ENCODE assay signal across 28 cellular contexts in genomic region chr2:128722469-128722868, GRCh38.
"Had no signal": no experiment of that assay in that cellular context is flagged by ENCODE, and none has a peak within 500 bp of the region (broad histone marks: within the 10 kb centered on the region; RNA-seq: fewer than 3 reads in every experiment).

No MANE protein-coding gene starts in this region.

- H3K36me3 ChIP-seq: adrenal gland, ascending aorta, brain microvascular endothelial cell, heart right ventricle, stomach, transverse colon, uterus, WERI-Rb-1 had no signal

- H3K9me3 ChIP-seq: adrenal gland, ascending aorta, transverse colon, uterus had no signal

- H3K9ac ChIP-seq: parathyroid adenoma had no signal

- H3K36me3 Mint-ChIP-seq: activated naive CD8-positive, alpha-beta T cell; stimulated activated memory B cell treated with anti-CD40 and anti-IgM and Interleukin-4, amounts not matched to agents 10 μg/mL and 1 μg/mL and 100 μg/mL, for 72 hours had no signal

- DNase-seq: activated CD4-positive, alpha-beta T cell treated with anti-CD3 and anti-CD28 coated beads for 1 hour; activated CD8-positive, alpha-beta memory T cell treated with anti-CD3 and anti-CD28 coated beads for 24 hours; activated CD8-positive, alpha-beta memory T cell treated with anti-CD3 and anti-CD28 coated beads, Interleukin-2, amount 50 U/mL, for 4 hours; activated naive CD4-positive, alpha-beta T cell; activated T-cell treated with anti-CD3 and anti-CD28 coated beads, Interleukin-2, amount 50 U/mL, for 24 hours; adrenal gland; brain microvascular endothelial cell; caudate nucleus; effector CD4-positive, alpha-beta T cell; heart right ventricle; islet precursor cell; left colon; mesenchymal stem cell; nucleus accumbens; stimulated activated CD4-positive, alpha-beta T cell treated with anti-CD3 and anti-CD28 coated beads, Interleukin-15, amount 100 ng/mL, for 24 hours; stomach; transverse colon; uterus; WERI-Rb-1 had no signal

- H3K4me1 ChIP-seq: ascending aorta, parathyroid adenoma, stomach, transverse colon, uterus had no signal

- H3K27ac Mint-ChIP-seq: activated naive CD8-positive, alpha-beta T cell; activated T-cell treated with anti-CD3 and anti-CD28 coated beads, Interleukin-2, amount 50 U/mL, for 24 hours; activated T-helper 17 cell treated with anti-CD3 and anti-CD28 coated beads, Interleukin-2, amount 50 U/mL, for 72 hours; dendritic cell treated with granulocyte-macrophage colony-stimulating factor and Interleukin-4, amounts not matched to agents 40 ng/mL and 50 ng/mL, for 4 days; nephron; stimulated activated memory B cell treated with anti-CD40 and anti-IgM and Interleukin-4, amounts not matched to agents 10 μg/mL and 1 μg/mL and 100 μg/mL, for 72 hours had no signal

- H3K4me3 ChIP-seq: adrenal gland, ascending aorta, heart right ventricle, smooth muscle cell, stomach, transverse colon, uterus had no signal

- H3K9me3 Mint-ChIP-seq: activated T-cell treated with anti-CD3 and anti-CD28 coated beads, Interleukin-2, amount 50 U/mL, for 24 hours; activated T-helper 17 cell treated with anti-CD3 and anti-CD28 coated beads, Interleukin-2, amount 50 U/mL, for 72 hours; dendritic cell treated with granulocyte-macrophage colony-stimulating factor and Interleukin-4, amounts not matched to agents 40 ng/mL and 50 ng/mL, for 4 days; stimulated activated memory B cell treated with anti-CD40 and anti-IgM and Interleukin-4, amounts not matched to agents 10 μg/mL and 1 μg/mL and 100 μg/mL, for 72 hours had no signal

- H3K27ac ChIP-seq: adrenal gland, ascending aorta, brain microvascular endothelial cell, heart right ventricle, parathyroid adenoma, stomach, transverse colon, uterus, WERI-Rb-1 had no signal

- H3K27me3 ChIP-seq: ascending aorta, brain microvascular endothelial cell, stomach, transverse colon, uterus had no signal

- H3K27me3 Mint-ChIP-seq: activated naive CD8-positive, alpha-beta T cell; dendritic cell treated with granulocyte-macrophage colony-stimulating factor and Interleukin-4, amounts not matched to agents 40 ng/mL and 50 ng/mL, for 4 days had no signal

- H3K4me3 Mint-ChIP-seq: activated naive CD8-positive, alpha-beta T cell; activated T-cell treated with anti-CD3 and anti-CD28 coated beads, Interleukin-2, amount 50 U/mL, for 24 hours; activated T-helper 17 cell treated with anti-CD3 and anti-CD28 coated beads, Interleukin-2, amount 50 U/mL, for 72 hours; dendritic cell treated with granulocyte-macrophage colony-stimulating factor and Interleukin-4, amounts not matched to agents 40 ng/mL and 50 ng/mL, for 4 days; nephron; stimulated activated memory B cell treated with anti-CD40 and anti-IgM and Interleukin-4, amounts not matched to agents 10 μg/mL and 1 μg/mL and 100 μg/mL, for 72 hours had no signal

- H3K4me1 Mint-ChIP-seq: activated T-helper 17 cell treated with anti-CD3 and anti-CD28 coated beads, Interleukin-2, amount 50 U/mL, for 72 hours; nephron had no signal

- H3K4me2 ChIP-seq: smooth muscle cell had no signal

- ATAC-seq: activated T-helper 17 cell treated with anti-CD3 and anti-CD28 coated beads, Interleukin-2, amount 50 U/mL, for 72 hours; heart right ventricle; left colon; sciatic nerve; stimulated activated memory B cell treated with anti-CD40 and anti-IgM and Interleukin-4, amounts not matched to agents 10 μg/mL and 1 μg/mL and 100 μg/mL, for 72 hours had no signal
